In the genomic region with DNA sequence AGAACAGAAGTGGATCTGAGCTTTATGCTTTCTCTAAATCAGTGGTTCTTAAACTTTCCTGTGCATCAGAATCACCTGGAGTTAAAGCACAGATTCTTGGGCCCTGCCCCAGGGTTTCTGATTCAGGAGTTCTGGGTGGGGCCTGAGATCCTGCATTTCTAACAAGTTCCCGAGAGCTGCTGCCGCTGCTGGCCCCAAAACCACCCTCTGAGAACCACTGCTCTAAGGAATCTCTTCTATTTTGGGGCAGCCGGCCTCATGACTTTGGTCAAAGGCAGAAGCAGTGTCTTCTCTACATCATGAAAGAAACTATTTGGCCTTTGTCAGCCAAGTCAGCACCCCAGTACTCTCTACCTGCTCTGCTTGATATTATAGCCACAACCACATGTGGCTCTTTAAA, we compare ENCODE assay signal across 9 cellular contexts.
"Had no signal": no experiment of that assay in that cellular context is flagged by ENCODE, and none has a peak within 500 bp of the region (broad histone marks: within the 10 kb centered on the region; RNA-seq: fewer than 3 reads in every experiment).

No MANE protein-coding gene starts in this region.

- H3K4me1 Mint-ChIP-seq: GM23338, H9 had no signal

- H3K36me3 ChIP-seq: HAP-1 had no signal

- H2AFZ ChIP-seq: GM23248, GM23338 had no signal

- H3K27ac Mint-ChIP-seq: GM23338, H9, HFFc6 had no signal

- DNase-seq: GM23248, GOT3, H7, H9, HCEC 1CT, HFFc6 had no signal

- H3K9ac ChIP-seq: GM23248 had no signal

- H3K27ac ChIP-seq: GM23248 had no signal

- H3K4me3 Mint-ChIP-seq: GM23338, H9, HFFc6 had no signal

- ATAC-seq: GM23338, HCT116 had no signal

- H3K4me2 ChIP-seq: GM23338 had no signal

- H3K9me3 ChIP-seq: HAP-1 had no signal

- H3K4me1 ChIP-seq: HAP-1 had no signal

- H3K4me3 ChIP-seq: GM23248, GM23338, HAP-1 had no signal
